Comparison of ENCODE assay signal across 11 cellular contexts in genomic region chrX:73977542-73978169, GRCh38.
DNase-seq lines count a peak whose midpoint lies in the region; ATAC-seq and TF ChIP-seq lines count a peak whose summit lies in the region.
"Had no signal": no experiment of that assay in that cellular context is flagged by ENCODE, and none has a peak within 500 bp of the region (broad histone marks: within the 10 kb centered on the region; RNA-seq: fewer than 3 reads in every experiment).

No MANE protein-coding gene starts in this region.

- H3K4me3 Mint-ChIP-seq in GM23338: peak overlapping the region; percentile 41; the same call in 1 of the 3 replicates
- H3K4me3 Mint-ChIP-seq in immature natural killer cell: peak overlapping the region in 4 of 5 donors; percentile 27 to 43 (median 41)

- H3K9me3 Mint-ChIP-seq in GM23338: no peaks in the 10 kb centered on the region
- H3K9me3 Mint-ChIP-seq in immature natural killer cell: no peaks in the 10 kb centered on the region

- DNase-seq in GM23338 (ENCODE audit: low spot score): peak; percentile 23
- DNase-seq in immature natural killer cell: peak; percentile 22 to 29 (median 29)
- DNase-seq in NCI-H2029 treated with DMSO at 0.1 percent for 48 hours (lab: John Stamatoyannopoulos, UW): no peak
- no peak for DNase-seq in H4 (ENCODE audit: low spot score)
- no peak for DNase-seq in stomach
- no peak for DNase-seq in mesenteric fat pad (ENCODE audit: low spot score)
- DNase-seq: anterior cingulate cortex, left ventricle myocardium inferior, OCI-M1 had no signal

- H3K4me3 ChIP-seq in GM23338: 0 out of 2 replicates have a peak overlapping the region, but pooled peaks have one; percentile 26
- H3K4me3 ChIP-seq in KMS-11 (IDR thresholded peaks at IDR 0.05; ENCODE audit: insufficient read depth, low read depth, low read length): no peak overlapping the region
- no peak overlapping the region for H3K4me3 ChIP-seq in stomach
- H3K4me3 ChIP-seq: left ventricle myocardium inferior had no signal

- no peak overlapping the region for H3K9ac ChIP-seq in KMS-11

- H3K4me1 ChIP-seq in GM23338 (ENCODE audit: insufficient read depth) (peaks cover 45% of the 10 kb centered on the region), KMS-11 (ENCODE audit: low read depth, poor library complexity, severe bottlenecking) (peaks cover 22% of the 10 kb centered on the region), stomach (peaks cover 0 to 15% (median 0%) of the 10 kb centered on the region in 4 donors)
- H3K4me1 ChIP-seq: left ventricle myocardium inferior had no signal

- H3K27me3 Mint-ChIP-seq in GM23338 (ENCODE audit: insufficient read depth, low read depth, poor library complexity) (peaks cover 2% of the 10 kb centered on the region), immature natural killer cell (ENCODE audit: low read depth in 3 of 3) (peaks cover 0 to 2% (median 0%) of the 10 kb centered on the region in 3 donors)

- H3K27ac ChIP-seq in GM23338 (ENCODE audit: low read depth): peak overlapping the region; percentile 93
- peak overlapping the region; percentile 18; the same call in 1 of the 2 replicates for H3K27ac ChIP-seq in KMS-11
- no peak overlapping the region for H3K27ac ChIP-seq in stomach
- H3K27ac ChIP-seq: left ventricle myocardium inferior had no signal

- H3K27ac Mint-ChIP-seq in GM23338 (peak overlapping the region; percentile 94), immature natural killer cell (peak overlapping the region; percentile 58 to 86 (median 82))

- no peak overlapping the region for H2AFZ ChIP-seq in GM23338
- no peak overlapping the region for H2AFZ ChIP-seq in KMS-11 (ENCODE audit: low read depth)

- H4K20me1 ChIP-seq in GM23338 (replicated peaks; ENCODE audit: insufficient read depth) (no peaks in the 10 kb centered on the region), KMS-11 (ENCODE audit: insufficient read depth) (peaks cover 5% of the 10 kb centered on the region; the same call in 1 of the 2 replicates)

- WGBS in stomach, 5 donors: 78 to 92% (median 89%) methylated on average over 5 to 8 of the region's 8 CpGs

- H3K27me3 ChIP-seq in GM23338 (ENCODE audit: insufficient read depth) (no peaks in the 10 kb centered on the region), KMS-11 (ENCODE audit: insufficient read depth, low read depth) (no peaks in the 10 kb centered on the region), stomach (no peaks in the 10 kb centered on the region)

- ATAC-seq in GM18858 (IDR thresholded peaks at IDR 0.05; ENCODE audit: unreplicated experiment): peak; percentile 80
- ATAC-seq in GM23338: peak; percentile 83

- no peak for TF ChIP-seq CTCF in GM23338 (conservative IDR thresholded peaks at IDR 0.05; ENCODE audit: low read depth in 2 of 2)
- TF ChIP-seq CTCF in KMS-11 (conservative IDR thresholded peaks at IDR 0.05; ENCODE audit: low read depth, low read length): no peak
- TF ChIP-seq CTCF in stomach (IDR thresholded peaks at IDR 0.05): no peak

- peaks cover 31% of the 10 kb centered on the region for H3K4me1 Mint-ChIP-seq in GM23338
- H3K4me1 Mint-ChIP-seq in immature natural killer cell: peaks cover 30 to 77% of the 10 kb centered on the region in 2 donors

- H3K9me3 ChIP-seq in stomach: no peaks in the 10 kb centered on the region
- H3K9me3 ChIP-seq: left ventricle myocardium inferior had no signal

- H3K36me3 ChIP-seq in GM23338 (ENCODE audit: insufficient read depth) (no peaks in the 10 kb centered on the region), KMS-11 (ENCODE audit: insufficient read depth) (no peaks in the 10 kb centered on the region), stomach (peaks cover 0 to 3% (median 0%) of the 10 kb centered on the region in 4 donors)
- H3K36me3 ChIP-seq: left ventricle myocardium inferior had no signal

- no peak for TF ChIP-seq EP300 in stomach (IDR thresholded peaks at IDR 0.05)

- no peaks in the 10 kb centered on the region for H3K9me2 ChIP-seq in GM23338 (ENCODE audit: insufficient read depth)

- no peaks in the 10 kb centered on the region; the same call in 2 of the 3 replicates for H3K36me3 Mint-ChIP-seq in GM23338 (ENCODE audit: low read depth)
- peaks cover 0 to 7% (median 0%) of the 10 kb centered on the region in 3 donors for H3K36me3 Mint-ChIP-seq in immature natural killer cell

- no peaks in the 10 kb centered on the region for H3F3A ChIP-seq in GM23338 (replicated peaks; ENCODE audit: low read depth)

- intact Hi-C loops in stomach (cut with DNase I; ENCODE audit: low total_unique reads): no loop called here

- TF ChIP-seq POLR2A in stomach (IDR thresholded peaks at IDR 0.05): no peak

- peak overlapping the region; percentile 56; the same call in 1 of the 2 replicates for H3K4me2 ChIP-seq in GM23338
- peak overlapping the region; percentile 22; the same call in 1 of the 2 replicates for H3K4me2 ChIP-seq in KMS-11

- H3K79me2 ChIP-seq in GM23338 (replicated peaks; ENCODE audit: insufficient read depth): peaks cover 85% of the 10 kb centered on the region
- H3K79me2 ChIP-seq in KMS-11 (ENCODE audit: insufficient read depth, low read depth): peaks cover 14% of the 10 kb centered on the region; the same call in 1 of the 2 replicates

TF ChIP-seq in GM23338, 12 proteins besides CTCF, POLR2A, EP300 and RAD21 (continues in another document):
- TF ChIP-seq STAT1 (IDR thresholded peaks at IDR 0.05; ENCODE audit: unreplicated experiment): no peak
- TF ChIP-seq JUNB (IDR thresholded peaks at IDR 0.05; ENCODE audit: unreplicated experiment): no peak
- no peak for TF ChIP-seq EZH2 (IDR thresholded peaks at IDR 0.05; ENCODE audit: low read depth, unreplicated experiment)
- no peak for TF ChIP-seq ZNF114 (CRISPR knock-in tag; IDR thresholded peaks at IDR 0.05)
- no peak for TF ChIP-seq ZNF331 (CRISPR knock-in tag; IDR thresholded peaks at IDR 0.05; ENCODE audit: low read depth)
- TF ChIP-seq EZH2phosphoT487 (IDR thresholded peaks at IDR 0.05; ENCODE audit: unreplicated experiment): no peak
- no peak for TF ChIP-seq REST (IDR thresholded peaks at IDR 0.05; ENCODE audit: unreplicated experiment)
- no peak for TF ChIP-seq ETS1 (IDR thresholded peaks at IDR 0.05)
- TF ChIP-seq NANOG (IDR thresholded peaks at IDR 0.05; ENCODE audit: borderline replicate concordance): no peak
- TF ChIP-seq CREB1 (CRISPR knock-in tag; IDR thresholded peaks at IDR 0.05; ENCODE audit: low read depth): no peak
- no peak for TF ChIP-seq POLR2AphosphoS5 (IDR thresholded peaks at IDR 0.05; ENCODE audit: low read depth)

Comparison
In these comparisons a context has a peak if more than half of its experiments do, and no peak if none do; other contexts are left out.
1. DNase-seq: peak in GM23338 (single experiment) and immature natural killer cell (3 of 3); none in NCI-H2029 treated with DMSO at 0.1 percent for 48 hours (single experiment), H4 (single experiment), stomach (single experiment) and mesenteric fat pad (single experiment).
2. H3K27ac ChIP-seq: peak in GM23338 (single experiment) and KMS-11 (single experiment); none in stomach (0 of 5).